Comparison of ENCODE assay signal across 8 cellular contexts in genomic region chr12:69290545-69291277, GRCh38. TPM values are rescaled to one million over a fixed set of nuclear protein-coding genes. Genes with fewer than 3 reads are reported as not detected.
DNase-seq lines count a peak whose midpoint lies in the region; ATAC-seq lines count a peak whose summit lies in the region.

No MANE protein-coding gene starts in this region.

- H3K4me1 Mint-ChIP-seq in CD8-positive, alpha-beta memory T cell = peaks cover 4 to 6% (median 5%) of the 10 kb centered on the region in 3 donors

- no peak overlapping the region for H3K4me3 ChIP-seq in CD8-positive, alpha-beta memory T cell (ENCODE audit: low read length)

- peak; percentile 58 to 84 (median 65) for DNase-seq in CD8-positive, alpha-beta memory T cell
- DNase-seq in NCI-H526 (lab: John Stamatoyannopoulos, UW) = peak; percentile 51 to 87
- DNase-seq in activated CD4-positive, alpha-beta T cell treated with anti-CD3 and anti-CD28 coated beads for 48 hours = peak; percentile 86
- peak; percentile 52 to 77 for DNase-seq in dermis microvascular lymphatic vessel endothelial cell (ENCODE audit: low read depth in 2 of 2)
- peak; percentile 91 for DNase-seq in medulla oblongata (ENCODE audit: extremely low spot score)
- DNase-seq in stimulated activated CD8-positive, alpha-beta memory T cell treated with anti-CD3 and anti-CD28 coated beads, Interleukin-15, amount 100 ng/mL, for 4 hours (ENCODE audit: low read depth in 2 of 2) = peak; percentile 40 to 62

- H3K4me3 Mint-ChIP-seq in CD8-positive, alpha-beta memory T cell = no peak overlapping the region

- peaks cover 10% of the 10 kb centered on the region for H3K27me3 ChIP-seq in CD8-positive, alpha-beta memory T cell (ENCODE audit: insufficient read depth, low read length, poor library complexity, severe bottlenecking)

- peak overlapping the region in 1 of 8 donors; percentile 43 for H3K27ac Mint-ChIP-seq in CD8-positive, alpha-beta memory T cell

- H3K9me3 ChIP-seq in CD8-positive, alpha-beta memory T cell (ENCODE audit: low read length) = no peaks in the 10 kb centered on the region

- POLR2A ChIA-PET in CD8-positive, alpha-beta memory T cell (lab: Charles Lee) = interaction anchor here (1.1 kb wide), 1 partner anchor 40 kb away, joined by 8 read pairs; no protein-coding TSS in a partner anchor

- no peaks in the 10 kb centered on the region for H3K36me3 Mint-ChIP-seq in CD8-positive, alpha-beta memory T cell

- H3K4me1 ChIP-seq in CD8-positive, alpha-beta memory T cell (ENCODE audit: insufficient read depth, low read length) = peaks cover 4% of the 10 kb centered on the region

- H3K9me3 Mint-ChIP-seq in CD8-positive, alpha-beta memory T cell = no peaks in the 10 kb centered on the region

- ATAC-seq in GM19438 (IDR thresholded peaks at IDR 0.05; ENCODE audit: low read depth, unreplicated experiment) (peak; percentile 97), HG03460 (IDR thresholded peaks at IDR 0.05; ENCODE audit: unreplicated experiment) (peak; percentile 100)

- H3K36me3 ChIP-seq in CD8-positive, alpha-beta memory T cell (ENCODE audit: insufficient read depth, low read length) = no peaks in the 10 kb centered on the region

- CTCF ChIA-PET in CD8-positive, alpha-beta memory T cell (lab: Charles Lee) = interaction anchor here (0.6 to 2.0 kb wide), 19 partner anchors 9 to 350 kb away, joined by 3 to 15 read pairs (median 4); no protein-coding TSS in a partner anchor

- H3K27me3 Mint-ChIP-seq in CD8-positive, alpha-beta memory T cell = peaks cover 18 to 44% of the 10 kb centered on the region in 2 donors

- no peak overlapping the region for H3K27ac ChIP-seq in CD8-positive, alpha-beta memory T cell (ENCODE audit: low read depth, low read length)

RNA-seq across cellular contexts. Expression of gene CPSF6, which starts 51.3 kb away (rescaled TPM):
- total RNA-seq in CD8-positive, alpha-beta memory T cell = 100 to 1,000 TPM; 113 to 114 TPM
- 52.5 TPM for polyA plus RNA-seq in CD8-positive, alpha-beta memory T cell
- total RNA-seq in dermis microvascular lymphatic vessel endothelial cell = 17.1 and 17.7 TPM in 2 replicates

RNA-seq across cellular contexts. Expression of gene LYZ, which starts 57.5 kb away (rescaled TPM):
- total RNA-seq in CD8-positive, alpha-beta memory T cell = 1 to 10 TPM; 8.7 to 8.8 TPM
- not detected for polyA plus RNA-seq in CD8-positive, alpha-beta memory T cell
- total RNA-seq in dermis microvascular lymphatic vessel endothelial cell = under 0.01 TPM in 1 of 2 replicates, not detected in the other
